Comparison of ENCODE assay signal across 34 cellular contexts in the genomic region with DNA sequence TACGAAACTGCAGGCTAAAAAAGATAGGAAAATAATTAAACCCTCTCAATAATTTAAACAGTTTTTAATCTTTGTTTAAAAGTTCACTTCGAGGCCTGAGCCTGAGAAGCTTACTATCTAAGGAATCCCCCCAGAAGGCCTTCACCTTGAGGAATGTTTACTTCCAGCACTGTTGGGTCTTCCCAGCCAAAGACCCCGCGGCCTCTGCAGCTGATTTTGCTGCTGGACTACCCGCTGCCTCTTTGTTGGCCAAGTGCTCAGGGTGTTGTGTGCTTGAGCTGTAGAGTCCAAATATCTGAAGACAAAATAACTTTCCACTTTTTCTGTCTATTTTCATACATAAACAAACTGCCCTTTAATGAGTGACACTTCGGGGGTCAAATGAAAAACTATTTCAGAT.
"Had no signal": no experiment of that assay in that cellular context is flagged by ENCODE, and none has a peak within 500 bp of the region (broad histone marks: within the 10 kb centered on the region; RNA-seq: fewer than 3 reads in every experiment).

No MANE protein-coding gene starts in this region.

- ATAC-seq: activated CD8-positive, alpha-beta memory T cell treated with anti-CD3 and anti-CD28 coated beads, Interleukin-2, amount 10 ng/mL, durations not matched to agents 7 days and 5 days; activated CD8-positive, alpha-beta T cell treated with anti-CD3 and anti-CD28 coated beads, Interleukin-2, amount 10 ng/mL, durations not matched to agents 7 days and 5 days; activated naive CD8-positive, alpha-beta T cell treated with anti-CD3 and anti-CD28 coated beads, Interleukin-2, amount 50 U/mL, for 24 hours had no signal

- DNase-seq: activated B cell treated with CpG ODN at 0.5 μM for 24 hours; activated CD4-positive, alpha-beta memory T cell treated with anti-CD3 and anti-CD28 coated beads, Interleukin-2, amount 10 ng/mL, durations not matched to agents 7 days and 5 days; activated CD4-positive, alpha-beta T cell treated with anti-CD3 and anti-CD28 coated beads for 48 hours; activated CD4-positive, alpha-beta T cell treated with anti-CD3 and anti-CD28 coated beads, Interleukin-2, amount 10 ng/mL, durations not matched to agents 7 days and 5 days; activated CD4-positive, alpha-beta T cell treated with anti-CD3 and anti-CD28 coated beads, Interleukin-2, amount 50 U/mL, for 48 hours; activated CD4-positive, CD25-positive, alpha-beta regulatory T cell treated with anti-CD3 and anti-CD28 coated beads, Interleukin-2, amount 50 U/mL, for 72 hours; activated CD8-positive, alpha-beta memory T cell treated with anti-CD3 and anti-CD28 coated beads, Interleukin-2, amount 10 ng/mL, durations not matched to agents 7 days and 5 days; activated CD8-positive, alpha-beta memory T cell treated with anti-CD3 and anti-CD28 coated beads, Interleukin-2, amount 50 U/mL, for 48 hours; activated CD8-positive, alpha-beta T cell treated with anti-CD3 and anti-CD28 coated beads, Interleukin-2, amount 10 ng/mL, durations not matched to agents 7 days and 5 days; activated effector memory CD4-positive, alpha-beta T cell treated with Interleukin-2 at 50 U/mL for 16 hours; activated gamma-delta T cell; activated naive CD4-positive, alpha-beta T cell treated with anti-CD3 and anti-CD28 coated beads, Interleukin-2, amount 10 ng/mL, durations not matched to agents 7 days and 5 days; activated naive CD4-positive, alpha-beta T cell treated with Interleukin-2 at 50 U/mL for 16 hours; activated naive CD8-positive, alpha-beta T cell treated with anti-CD3 and anti-CD28 coated beads, Interleukin-2, amount 10 ng/mL, durations not matched to agents 7 days and 5 days; activated naive CD8-positive, alpha-beta T cell treated with anti-CD3 and anti-CD28 coated beads, Interleukin-2, amount 50 U/mL, for 24 hours; activated T-cell treated with anti-CD3 and anti-CD28 coated beads, Interleukin-2, amount 50 U/mL, for 24 hours; activated T-cell treated with anti-CD3 and anti-CD28 coated beads, Interleukin-2, amount 50 U/mL, for 48 hours; amygdala; anterior cingulate cortex; caudate nucleus; cerebellar nuclear complex; T-helper 1 cell; T-helper 2 cell; T-helper 9 cell had no signal

- H3K27ac Mint-ChIP-seq: activated B cell treated with CpG ODN at 0.5 μM for 24 hours; activated CD4-positive, alpha-beta memory T cell treated with anti-CD3 and anti-CD28 coated beads, Interleukin-2, amount 10 ng/mL, durations not matched to agents 7 days and 5 days; activated CD4-positive, alpha-beta T cell treated with anti-CD3 and anti-CD28 coated beads, Interleukin-2, amount 10 ng/mL, durations not matched to agents 7 days and 5 days; activated CD8-positive, alpha-beta memory T cell treated with anti-CD3 and anti-CD28 coated beads, Interleukin-2, amount 10 ng/mL, durations not matched to agents 7 days and 5 days; activated CD8-positive, alpha-beta T cell treated with anti-CD3 and anti-CD28 coated beads, Interleukin-2, amount 10 ng/mL, durations not matched to agents 7 days and 5 days; activated naive CD4-positive, alpha-beta T cell treated with anti-CD3 and anti-CD28 coated beads, Interleukin-2, amount 10 ng/mL, durations not matched to agents 7 days and 5 days; activated naive CD4-positive, alpha-beta T cell treated with anti-CD3 and anti-CD28 coated beads, Interleukin-2, amount 50 U/mL, for 24 hours; activated naive CD8-positive, alpha-beta T cell; activated naive CD8-positive, alpha-beta T cell treated with anti-CD3 and anti-CD28 coated beads, Interleukin-2, amount 10 ng/mL, durations not matched to agents 7 days and 5 days; activated naive CD8-positive, alpha-beta T cell treated with anti-CD3 and anti-CD28 coated beads, Interleukin-2, amount 50 U/mL, for 24 hours; activated T-cell treated with anti-CD3 and anti-CD28 coated beads, Interleukin-2, amount 50 U/mL, for 24 hours; activated T-helper 2 cell treated with anti-CD3 and anti-CD28 coated beads, Interferon-gamma antibody, Interleukin-2, Interleukin-4, amounts not matched to agents 10 μg/mL and 5 μg/mL and 100 μg/mL, durations not matched to agents 14 hours and 24 hours and 36 hours; brain; T-helper 1 cell treated with Interleukin-12 subunit alpha and Interleukin-12 subunit beta and Interleukin-4 antibody, amounts not matched to agents 30 μg/mL and 1 μg/mL, for 36 hours; T-helper 2 cell treated with Interferon-gamma antibody and Interleukin-4, amounts not matched to agents 5 μg/mL and 100 μg/mL, for 36 hours had no signal

- H3K27me3 ChIP-seq: ascending aorta, cardiac muscle cell had no signal

- H3K4me3 Mint-ChIP-seq: activated B cell treated with CpG ODN at 0.5 μM for 24 hours; activated CD4-positive, alpha-beta memory T cell treated with anti-CD3 and anti-CD28 coated beads, Interleukin-2, amount 10 ng/mL, durations not matched to agents 7 days and 5 days; activated CD4-positive, alpha-beta T cell treated with anti-CD3 and anti-CD28 coated beads, Interleukin-2, amount 10 ng/mL, durations not matched to agents 7 days and 5 days; activated CD8-positive, alpha-beta memory T cell treated with anti-CD3 and anti-CD28 coated beads, Interleukin-2, amount 10 ng/mL, durations not matched to agents 7 days and 5 days; activated CD8-positive, alpha-beta T cell treated with anti-CD3 and anti-CD28 coated beads, Interleukin-2, amount 10 ng/mL, durations not matched to agents 7 days and 5 days; activated naive CD4-positive, alpha-beta T cell treated with anti-CD3 and anti-CD28 coated beads, Interleukin-2, amount 10 ng/mL, durations not matched to agents 7 days and 5 days; activated naive CD4-positive, alpha-beta T cell treated with anti-CD3 and anti-CD28 coated beads, Interleukin-2, amount 50 U/mL, for 24 hours; activated naive CD8-positive, alpha-beta T cell; activated naive CD8-positive, alpha-beta T cell treated with anti-CD3 and anti-CD28 coated beads, Interleukin-2, amount 10 ng/mL, durations not matched to agents 7 days and 5 days; activated naive CD8-positive, alpha-beta T cell treated with anti-CD3 and anti-CD28 coated beads, Interleukin-2, amount 50 U/mL, for 24 hours; activated T-cell treated with anti-CD3 and anti-CD28 coated beads, Interleukin-2, amount 50 U/mL, for 24 hours; brain; central memory CD8-positive, alpha-beta T cell; T-helper 1 cell treated with Interleukin-12 subunit alpha and Interleukin-12 subunit beta and Interleukin-4 antibody, amounts not matched to agents 30 μg/mL and 1 μg/mL, for 36 hours; T-helper 2 cell treated with Interferon-gamma antibody and Interleukin-4, amounts not matched to agents 5 μg/mL and 100 μg/mL, for 36 hours had no signal

- H3K27ac ChIP-seq: ascending aorta, cardiac muscle cell, VCaP had no signal

- H3K9me3 Mint-ChIP-seq: activated B cell treated with CpG ODN at 0.5 μM for 24 hours; activated CD4-positive, alpha-beta memory T cell treated with anti-CD3 and anti-CD28 coated beads, Interleukin-2, amount 10 ng/mL, durations not matched to agents 7 days and 5 days; activated CD4-positive, alpha-beta T cell treated with anti-CD3 and anti-CD28 coated beads, Interleukin-2, amount 10 ng/mL, durations not matched to agents 7 days and 5 days; activated naive CD4-positive, alpha-beta T cell treated with anti-CD3 and anti-CD28 coated beads, Interleukin-2, amount 50 U/mL, for 24 hours; activated naive CD8-positive, alpha-beta T cell treated with anti-CD3 and anti-CD28 coated beads, Interleukin-2, amount 10 ng/mL, durations not matched to agents 7 days and 5 days; activated naive CD8-positive, alpha-beta T cell treated with anti-CD3 and anti-CD28 coated beads, Interleukin-2, amount 50 U/mL, for 24 hours; activated T-cell treated with anti-CD3 and anti-CD28 coated beads, Interleukin-2, amount 50 U/mL, for 24 hours; activated T-helper 2 cell treated with anti-CD3 and anti-CD28 coated beads, Interferon-gamma antibody, Interleukin-2, Interleukin-4, amounts not matched to agents 10 μg/mL and 5 μg/mL and 100 μg/mL, durations not matched to agents 14 hours and 24 hours and 36 hours; T-helper 1 cell treated with Interleukin-12 subunit alpha and Interleukin-12 subunit beta and Interleukin-4 antibody, amounts not matched to agents 30 μg/mL and 1 μg/mL, for 36 hours; T-helper 2 cell treated with Interferon-gamma antibody and Interleukin-4, amounts not matched to agents 5 μg/mL and 100 μg/mL, for 36 hours had no signal

- H3K36me3 Mint-ChIP-seq: activated CD8-positive, alpha-beta memory T cell treated with anti-CD3 and anti-CD28 coated beads, Interleukin-2, amount 10 ng/mL, durations not matched to agents 7 days and 5 days; activated naive CD4-positive, alpha-beta T cell treated with anti-CD3 and anti-CD28 coated beads, Interleukin-2, amount 10 ng/mL, durations not matched to agents 7 days and 5 days; activated naive CD4-positive, alpha-beta T cell treated with anti-CD3 and anti-CD28 coated beads, Interleukin-2, amount 50 U/mL, for 24 hours; activated naive CD8-positive, alpha-beta T cell; activated naive CD8-positive, alpha-beta T cell treated with anti-CD3 and anti-CD28 coated beads, Interleukin-2, amount 10 ng/mL, durations not matched to agents 7 days and 5 days; brain had no signal

- H3K4me1 ChIP-seq: ascending aorta had no signal

- H3K4me3 ChIP-seq: ascending aorta, cardiac muscle cell had no signal

- H3K27me3 Mint-ChIP-seq: activated B cell treated with CpG ODN at 0.5 μM for 24 hours; activated CD4-positive, alpha-beta memory T cell treated with anti-CD3 and anti-CD28 coated beads, Interleukin-2, amount 10 ng/mL, durations not matched to agents 7 days and 5 days; activated CD4-positive, alpha-beta T cell treated with anti-CD3 and anti-CD28 coated beads, Interleukin-2, amount 10 ng/mL, durations not matched to agents 7 days and 5 days; activated CD8-positive, alpha-beta memory T cell treated with anti-CD3 and anti-CD28 coated beads, Interleukin-2, amount 10 ng/mL, durations not matched to agents 7 days and 5 days; activated naive CD4-positive, alpha-beta T cell treated with anti-CD3 and anti-CD28 coated beads, Interleukin-2, amount 10 ng/mL, durations not matched to agents 7 days and 5 days; activated naive CD4-positive, alpha-beta T cell treated with anti-CD3 and anti-CD28 coated beads, Interleukin-2, amount 50 U/mL, for 24 hours; activated naive CD8-positive, alpha-beta T cell; activated naive CD8-positive, alpha-beta T cell treated with anti-CD3 and anti-CD28 coated beads, Interleukin-2, amount 10 ng/mL, durations not matched to agents 7 days and 5 days; activated naive CD8-positive, alpha-beta T cell treated with anti-CD3 and anti-CD28 coated beads, Interleukin-2, amount 50 U/mL, for 24 hours; activated T-cell treated with anti-CD3 and anti-CD28 coated beads, Interleukin-2, amount 50 U/mL, for 24 hours had no signal

- H3K36me3 ChIP-seq: ascending aorta, cardiac muscle cell had no signal

- H3K9me3 ChIP-seq: ascending aorta had no signal

- H3K4me1 Mint-ChIP-seq: activated B cell treated with CpG ODN at 0.5 μM for 24 hours; activated CD4-positive, alpha-beta memory T cell treated with anti-CD3 and anti-CD28 coated beads, Interleukin-2, amount 10 ng/mL, durations not matched to agents 7 days and 5 days; activated CD4-positive, alpha-beta T cell treated with anti-CD3 and anti-CD28 coated beads, Interleukin-2, amount 10 ng/mL, durations not matched to agents 7 days and 5 days; activated CD8-positive, alpha-beta memory T cell treated with anti-CD3 and anti-CD28 coated beads, Interleukin-2, amount 10 ng/mL, durations not matched to agents 7 days and 5 days; activated naive CD4-positive, alpha-beta T cell treated with anti-CD3 and anti-CD28 coated beads, Interleukin-2, amount 10 ng/mL, durations not matched to agents 7 days and 5 days; activated naive CD4-positive, alpha-beta T cell treated with anti-CD3 and anti-CD28 coated beads, Interleukin-2, amount 50 U/mL, for 24 hours; activated naive CD8-positive, alpha-beta T cell treated with anti-CD3 and anti-CD28 coated beads, Interleukin-2, amount 10 ng/mL, durations not matched to agents 7 days and 5 days; activated naive CD8-positive, alpha-beta T cell treated with anti-CD3 and anti-CD28 coated beads, Interleukin-2, amount 50 U/mL, for 24 hours; brain; central memory CD8-positive, alpha-beta T cell had no signal
